In the genomic region with DNA sequence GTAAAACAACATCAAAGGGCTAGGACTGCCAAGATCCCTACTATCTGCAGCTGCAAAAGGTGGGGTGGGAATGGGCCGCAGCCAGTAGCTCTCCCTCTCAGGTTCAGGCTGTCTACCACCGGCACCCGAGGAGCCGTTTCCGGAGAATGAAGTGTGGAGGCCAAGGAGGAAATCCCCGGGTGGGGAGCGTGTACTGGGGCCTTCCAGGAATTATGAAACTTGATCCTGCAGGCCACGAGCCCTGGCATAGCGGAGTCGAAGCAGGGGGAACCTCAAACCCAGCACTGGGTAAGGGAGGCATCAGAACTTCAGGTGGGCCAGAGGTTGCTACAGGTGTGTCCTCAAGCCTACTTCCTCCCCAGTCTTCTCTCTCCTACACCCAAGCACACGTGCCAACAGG, we compare ENCODE assay signal across 11 cellular contexts. TPM values are rescaled to one million over a fixed set of nuclear protein-coding genes. Genes with fewer than 3 reads are reported as not detected.
DNase-seq lines count a peak whose midpoint lies in the region; ATAC-seq and TF ChIP-seq lines count a peak whose summit lies in the region.
"Had no signal": no experiment of that assay in that cellular context is flagged by ENCODE, and none has a peak within 500 bp of the region (broad histone marks: within the 10 kb centered on the region; RNA-seq: fewer than 3 reads in every experiment).

No MANE protein-coding gene starts in this region.

- intact Hi-C loops in mammary epithelial cell (cut with micrococcal nuclease) (loop anchor here (10.0 kb wide), 1 partner anchor 386 kb away; no protein-coding TSS in a partner anchor), upper lobe of right lung (cut with DNase I) (no loop called here)

- H3K9ac ChIP-seq in mammary epithelial cell (ENCODE audit: insufficient read depth, low read length), result no peak overlapping the region
- no peak overlapping the region for H3K9ac ChIP-seq in neural progenitor cell

- H3K27ac ChIP-seq in mammary epithelial cell (ENCODE audit: insufficient read depth, low read depth, low read length), result peak overlapping the region; percentile 12
- peak overlapping the region; percentile 37 to 99 (median 92) for H3K27ac ChIP-seq in gastroesophageal sphincter
- no peak overlapping the region for H3K27ac ChIP-seq in neural progenitor cell
- H3K27ac ChIP-seq in upper lobe of right lung, result peak overlapping the region; percentile 75

- H3K4me3 ChIP-seq in mammary epithelial cell (replicated peaks in 1 of 3; ENCODE audit: insufficient read depth in 1 of 3, low read depth in 2 of 3, low read length in 3 of 3) (no peak overlapping the region), gastroesophageal sphincter (no peak overlapping the region), neural progenitor cell (no peak overlapping the region), upper lobe of right lung (no peak overlapping the region)

- H3K4me2 ChIP-seq in mammary epithelial cell (ENCODE audit: insufficient read depth, low read depth, low read length) (peak overlapping the region; percentile 3), neural progenitor cell (peak overlapping the region; percentile 21)

- ATAC-seq in gastroesophageal sphincter, result peak; percentile 49
- ATAC-seq in upper lobe of right lung, result peak; percentile 10
- ATAC-seq in GM21515 (IDR thresholded peaks at IDR 0.05; ENCODE audit: unreplicated experiment), result no peak

- dilution Hi-C loops in mammary epithelial cell (cut with HindIII; ENCODE audit: low sequenced_read_pairs), result no loop called here

- H3K27me3 ChIP-seq in mammary epithelial cell (ENCODE audit: insufficient read depth, low read length), result no peaks in the 10 kb centered on the region
- no peaks in the 10 kb centered on the region for H3K27me3 ChIP-seq in gastroesophageal sphincter
- no peaks in the 10 kb centered on the region for H3K27me3 ChIP-seq in neural progenitor cell
- no peaks in the 10 kb centered on the region for H3K27me3 ChIP-seq in upper lobe of right lung

- H3K79me2 ChIP-seq in mammary epithelial cell (ENCODE audit: insufficient read depth, low read length) (peaks cover 22% of the 10 kb centered on the region), neural progenitor cell (ENCODE audit: low read depth) (peaks cover 11% of the 10 kb centered on the region)

- WGBS in mammary epithelial cell (ENCODE audit: low coverage, missing lambda C conversion rate), result 14% methylated on average over 11 of the region's 11 CpGs
- WGBS in gastroesophageal sphincter (ENCODE audit: low coverage in 1 of 2), 2 donors, result 48% methylated on average over 4 of the region's 11 CpGs; no CpG with 5 or more reads in 1 of the 2 donors

- H3K36me3 ChIP-seq in mammary epithelial cell (ENCODE audit: insufficient read depth, low read length) (no peaks in the 10 kb centered on the region), gastroesophageal sphincter (peaks cover 0 to 76% of the 10 kb centered on the region in 2 donors), neural progenitor cell (no peaks in the 10 kb centered on the region), upper lobe of right lung (peaks cover 51% of the 10 kb centered on the region)

- TF ChIP-seq EP300 in gastroesophageal sphincter (IDR thresholded peaks at IDR 0.05), result no peak

- no peaks in the 10 kb centered on the region for H3K9me3 Mint-ChIP-seq in neural progenitor cell
- H3K9me3 Mint-ChIP-seq: activated naive CD8-positive, alpha-beta T cell treated with anti-CD3 and anti-CD28 coated beads, Interleukin-2, amount 10 ng/mL, durations not matched to agents 7 days and 5 days; T-helper 2 cell treated with Interferon-gamma antibody and Interleukin-4, amounts not matched to agents 5 μg/mL and 100 μg/mL, for 36 hours had no signal

- peak overlapping the region; percentile 78 for H2AFZ ChIP-seq in mammary epithelial cell (ENCODE audit: low read depth, low read length)
- H2AFZ ChIP-seq in neural progenitor cell (replicated peaks), result no peak overlapping the region

- in situ Hi-C loops in mammary epithelial cell (cut with MboI; ENCODE audit: low sequenced_read_pairs in 2 of 2), result loop anchor here in 1 of 2 donors (25.0 kb wide), 1 partner anchor 249 kb away; a partner anchor contains a TSS

- no peak for TF ChIP-seq POLR2A in gastroesophageal sphincter (IDR thresholded peaks at IDR 0.05)

- H3K4me1 Mint-ChIP-seq in neural progenitor cell, result peaks cover 19% of the 10 kb centered on the region

- peaks cover 5% of the 10 kb centered on the region for H3K27me3 Mint-ChIP-seq in neural progenitor cell (ENCODE audit: insufficient read depth, low read depth)
- H3K27me3 Mint-ChIP-seq: activated naive CD8-positive, alpha-beta T cell treated with anti-CD3 and anti-CD28 coated beads, Interleukin-2, amount 10 ng/mL, durations not matched to agents 7 days and 5 days had no signal

- DNase-seq in mammary epithelial cell (no peak), neural progenitor cell (ENCODE audit: low spot score) (no peak), upper lobe of right lung (no peak), DMS53 (lab: John Stamatoyannopoulos, UW) (no peak)
- no peak for DNase-seq in activated naive CD4-positive, alpha-beta T cell treated with anti-CD3 and anti-CD28 coated beads, Interleukin-2, amount 50 U/mL, for 16 hours
- DNase-seq: activated naive CD8-positive, alpha-beta T cell treated with anti-CD3 and anti-CD28 coated beads, Interleukin-2, amount 10 ng/mL, durations not matched to agents 7 days and 5 days; KG1; NCI-H2107 had no signal

- peaks cover 3% of the 10 kb centered on the region for H3K36me3 Mint-ChIP-seq in neural progenitor cell

- H3K27ac Mint-ChIP-seq in neural progenitor cell, result no peak overlapping the region
- H3K27ac Mint-ChIP-seq: activated naive CD8-positive, alpha-beta T cell treated with anti-CD3 and anti-CD28 coated beads, Interleukin-2, amount 10 ng/mL, durations not matched to agents 7 days and 5 days; T-helper 2 cell treated with Interferon-gamma antibody and Interleukin-4, amounts not matched to agents 5 μg/mL and 100 μg/mL, for 36 hours had no signal

- H4K20me1 ChIP-seq in mammary epithelial cell (ENCODE audit: insufficient read depth, low read length) (no peaks in the 10 kb centered on the region), neural progenitor cell (ENCODE audit: low read depth) (peaks cover 5% of the 10 kb centered on the region)

- peaks cover 26% of the 10 kb centered on the region for H3F3A ChIP-seq in neural progenitor cell (ENCODE audit: low read depth)

- H3K9me3 ChIP-seq in mammary epithelial cell (replicated peaks; ENCODE audit: insufficient read depth, low read length), result no peaks in the 10 kb centered on the region
- no peaks in the 10 kb centered on the region for H3K9me3 ChIP-seq in gastroesophageal sphincter
- no peaks in the 10 kb centered on the region for H3K9me3 ChIP-seq in neural progenitor cell (ENCODE audit: low read depth)
- no peaks in the 10 kb centered on the region for H3K9me3 ChIP-seq in upper lobe of right lung

- no TSS peak for BruUV-seq in mammary epithelial cell (replicated peaks; lab: Mats Ljungman, UMichigan)

- H3K4me3 Mint-ChIP-seq in neural progenitor cell, result no peak overlapping the region
- H3K4me3 Mint-ChIP-seq: activated naive CD8-positive, alpha-beta T cell treated with anti-CD3 and anti-CD28 coated beads, Interleukin-2, amount 10 ng/mL, durations not matched to agents 7 days and 5 days; T-helper 2 cell treated with Interferon-gamma antibody and Interleukin-4, amounts not matched to agents 5 μg/mL and 100 μg/mL, for 36 hours had no signal

- TF ChIP-seq CTCF in mammary epithelial cell (conservative IDR thresholded peaks at IDR 0.05 in 1 of 2, IDR thresholded peaks at IDR 0.05 in 1 of 2; ENCODE audit: extremely low read depth in 1 of 2, insufficient read depth in 1 of 2, low read depth in 1 of 2, low read length in 2 of 2) (no peak), gastroesophageal sphincter (IDR thresholded peaks at IDR 0.05) (no peak), neural progenitor cell (IDR thresholded peaks at IDR 0.05) (no peak), upper lobe of right lung (IDR thresholded peaks at IDR 0.05) (no peak)

- CTCF ChIA-PET in mammary epithelial cell (lab: Charles Lee; ENCODE audit: low non-redundant PET), result interaction anchor here (0.6 kb wide), 1 partner anchor 146 kb away, joined by 6 read pairs; no protein-coding TSS in a partner anchor

- H3K4me1 ChIP-seq in mammary epithelial cell (ENCODE audit: insufficient read depth, low read length) (peaks cover 39% of the 10 kb centered on the region), gastroesophageal sphincter (peaks cover 9 to 77% (median 37%) of the 10 kb centered on the region in 3 donors), neural progenitor cell (peaks cover 20% of the 10 kb centered on the region), upper lobe of right lung (peaks cover 54% of the 10 kb centered on the region)

RNA-seq across cellular contexts. Expression of a gene that starts 5.1 kb away (rescaled TPM):
- total RNA-seq in mammary epithelial cell (10 to 100 TPM; 18.9 to 30.5 TPM), gastroesophageal sphincter (10 to 100 TPM; 59.6 to 76.0 (median 73.1) TPM), neural progenitor cell (ENCODE audit: low replicate concordance) (11.7 and 20.9 TPM in 2 replicates), upper lobe of right lung (69.8 TPM)
- 15.9 TPM for polyA plus RNA-seq in mammary epithelial cell
- 18.5 TPM for polyA minus RNA-seq in mammary epithelial cell

RNA-seq across cellular contexts. Expression of a gene that starts 18.8 kb away (rescaled TPM):
- total RNA-seq in mammary epithelial cell, result 100 to 1,000 TPM; 192 to 214 TPM
- 98.8 TPM for polyA plus RNA-seq in mammary epithelial cell
- 179 TPM for polyA minus RNA-seq in mammary epithelial cell
- total RNA-seq in gastroesophageal sphincter, result 100 to 1,000 TPM; 215 to 461 (median 287) TPM
- 28.7 and 40.6 TPM in 2 replicates for total RNA-seq in neural progenitor cell (ENCODE audit: low replicate concordance)
- total RNA-seq in upper lobe of right lung, result 322 TPM

RNA-seq across cellular contexts. Expression of a gene that starts 51.3 kb away (rescaled TPM):
- 10 to 100 TPM; 31.2 to 75.3 TPM for total RNA-seq in mammary epithelial cell
- 46.4 TPM for polyA plus RNA-seq in mammary epithelial cell
- 86.4 TPM for polyA minus RNA-seq in mammary epithelial cell
- 10 to 100 TPM; 40.8 to 61.1 (median 45.5) TPM for total RNA-seq in gastroesophageal sphincter
- total RNA-seq in neural progenitor cell (ENCODE audit: low replicate concordance), result 25.3 and 29.6 TPM in 2 replicates
- 81.9 TPM for total RNA-seq in upper lobe of right lung

RNA-seq across cellular contexts. Expression of a gene that starts 55.3 kb away (rescaled TPM):
- total RNA-seq in mammary epithelial cell, result 100 to 1,000 TPM in 1 of 2 donors, 10 to 100 TPM in 1; 71.4 to 127 TPM
- polyA plus RNA-seq in mammary epithelial cell, result 72.6 TPM
- polyA minus RNA-seq in mammary epithelial cell, result 68.3 TPM
- total RNA-seq in gastroesophageal sphincter, result 10 to 100 TPM; 72.7 to 98.4 (median 77.2) TPM
- 52.2 and 59.6 TPM in 2 replicates for total RNA-seq in neural progenitor cell (ENCODE audit: low replicate concordance)
- total RNA-seq in upper lobe of right lung, result 81.3 TPM
